In genomic region chr10:124591123-124591495, GRCh38 we compare ENCODE assay signal across 1 cellular context.
TF ChIP-seq lines count a peak whose summit lies in the region.

No MANE protein-coding gene starts in this region.

TF ChIP-seq in WTC11, 78 proteins besides CTCF, POLR2A, EP300 and RAD21 (continued from another document):
- no peak for TF ChIP-seq AFF4 (CRISPR knock-in tag; IDR thresholded peaks at IDR 0.05; ENCODE audit: borderline replicate concordance)
- TF ChIP-seq ATF2 (CRISPR knock-in tag; IDR thresholded peaks at IDR 0.05; ENCODE audit: borderline replicate concordance, low read depth) = no peak
- TF ChIP-seq AR (CRISPR knock-in tag; IDR thresholded peaks at IDR 0.05) = no peak
- no peak for TF ChIP-seq E2F1 (CRISPR knock-in tag; IDR thresholded peaks at IDR 0.05)
TF ChIP-seq in WTC11: peak in this region for 0.
